In the genomic region with DNA sequence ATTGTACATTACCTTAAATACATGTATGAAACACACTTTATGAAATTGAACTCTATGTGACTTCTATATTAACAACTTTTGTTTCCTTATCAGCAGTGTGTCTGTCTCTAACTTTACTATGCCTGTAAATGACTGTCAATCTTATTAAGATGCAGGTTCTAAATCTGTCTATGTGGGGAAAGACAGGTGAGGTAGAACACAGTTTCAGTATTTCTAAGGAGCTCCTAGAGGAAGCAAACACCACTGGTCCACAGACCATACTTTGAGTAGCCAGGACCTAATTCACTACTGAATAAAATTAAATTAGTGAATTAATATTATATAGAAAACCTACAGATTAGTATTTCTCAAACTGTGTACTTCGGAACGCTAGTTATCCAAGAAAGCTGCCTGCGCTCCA, we compare ENCODE assay signal across 29 cellular contexts.
A peak's percentile ranks its signal among the peaks of the same experiment; 100 is the strongest.
DNase-seq lines count a peak whose midpoint lies in the region; ATAC-seq and TF ChIP-seq lines count a peak whose summit lies in the region.
"Had no signal": no experiment of that assay in that cellular context is flagged by ENCODE, and none has a peak within 500 bp of the region (broad histone marks: within the 10 kb centered on the region; RNA-seq: fewer than 3 reads in every experiment).

No MANE protein-coding gene starts in this region.

- H3K4me1 Mint-ChIP-seq in activated T-helper 2 cell treated with anti-CD3 and anti-CD28 coated beads, Interferon-gamma antibody, Interleukin-2, Interleukin-4, amounts not matched to agents 10 μg/mL and 5 μg/mL and 100 μg/mL, durations not matched to agents 14 hours and 24 hours and 36 hours (ENCODE audit: low read depth): no peaks in the 10 kb centered on the region
- H3K4me1 Mint-ChIP-seq: activated naive CD4-positive, alpha-beta T cell treated with anti-CD3 and anti-CD28 coated beads, Interleukin-2, amount 50 U/mL, for 24 hours; CD8-positive, alpha-beta memory T cell; memory B cell; T-cell had no signal

- intact Hi-C loops in activated T-helper 2 cell treated with anti-CD3 and anti-CD28 coated beads, Interferon-gamma antibody, Interleukin-2, Interleukin-4, amounts not matched to agents 10 μg/mL and 5 μg/mL and 100 μg/mL, durations not matched to agents 14 hours and 24 hours and 36 hours (cut with micrococcal nuclease): no loop called here

- DNase-seq in kidney glomerular epithelial cell (lab: John Stamatoyannopoulos, UW) (no peak), NCI-H2171 treated with DMSO at 0.1 percent for 48 hours (lab: John Stamatoyannopoulos, UW) (no peak)
- DNase-seq in activated T-helper 2 cell treated with anti-CD3 and anti-CD28 coated beads, Interferon-gamma antibody, Interleukin-2, Interleukin-4, amounts not matched to agents 10 μg/mL and 5 μg/mL and 100 μg/mL, durations not matched to agents 14 hours and 24 hours and 36 hours (ENCODE audit: low spot score): no peak
- DNase-seq: activated CD4-positive, alpha-beta T cell treated with anti-CD3 and anti-CD28 coated beads for 48 hours; amygdala; brain microvascular endothelial cell; CD8-positive, alpha-beta memory T cell; H7; hypothalamus; immature natural killer cell; left colon; MM.1S; NCI-H2029 treated with DMSO at 0.1 percent for 48 hours; NCI-H446; pancreas; small intestine; stimulated activated naive CD4-positive, alpha-beta T cell; T-cell; upper lobe of right lung had no signal

- H3K9ac ChIP-seq in rectal smooth muscle tissue (ENCODE audit: low read length): no peak overlapping the region
- H3K9ac ChIP-seq: KMS-11 had no signal

- ATAC-seq in GM18868 (IDR thresholded peaks at IDR 0.05; ENCODE audit: unreplicated experiment) (peak; percentile 64), GM21825 (IDR thresholded peaks at IDR 0.05; ENCODE audit: unreplicated experiment) (peak; percentile 44), HG03378 (IDR thresholded peaks at IDR 0.05; ENCODE audit: unreplicated experiment) (peak; percentile 52), SK-N-SH treated with all-trans-retinoic acid at 6 μM for 48 hours (no peak)
- ATAC-seq: left colon, pancreas, T-cell had no signal

- no peak overlapping the region for H3K4me3 Mint-ChIP-seq in activated T-helper 2 cell treated with anti-CD3 and anti-CD28 coated beads, Interferon-gamma antibody, Interleukin-2, Interleukin-4, amounts not matched to agents 10 μg/mL and 5 μg/mL and 100 μg/mL, durations not matched to agents 14 hours and 24 hours and 36 hours (ENCODE audit: low read depth)
- H3K4me3 Mint-ChIP-seq: activated naive CD4-positive, alpha-beta T cell treated with anti-CD3 and anti-CD28 coated beads, Interleukin-2, amount 50 U/mL, for 24 hours; CD8-positive, alpha-beta memory T cell; immature natural killer cell; memory B cell; neural crest cell; T-cell had no signal

- peak overlapping the region; percentile 23 for H3K27ac ChIP-seq in rectal smooth muscle tissue (ENCODE audit: low read depth, low read length)
- H3K27ac ChIP-seq: brain microvascular endothelial cell, KMS-11, pancreas, SJSA1, upper lobe of right lung had no signal

- H3K27me3 Mint-ChIP-seq in activated T-helper 2 cell treated with anti-CD3 and anti-CD28 coated beads, Interferon-gamma antibody, Interleukin-2, Interleukin-4, amounts not matched to agents 10 μg/mL and 5 μg/mL and 100 μg/mL, durations not matched to agents 14 hours and 24 hours and 36 hours (ENCODE audit: low read depth): peaks cover under 1% of the 10 kb centered on the region

- no peaks in the 10 kb centered on the region for H3K36me3 ChIP-seq in rectal smooth muscle tissue (ENCODE audit: control insufficient read depth, insufficient read depth, low read length)
- H3K36me3 ChIP-seq: brain microvascular endothelial cell, pancreas, SJSA1, upper lobe of right lung had no signal

- H3K4me1 ChIP-seq in rectal smooth muscle tissue (ENCODE audit: control insufficient read depth, insufficient read depth, low read length): peaks cover 36% of the 10 kb centered on the region
- H3K4me1 ChIP-seq: SJSA1 had no signal

- no peaks in the 10 kb centered on the region for H3K36me3 Mint-ChIP-seq in activated T-helper 2 cell treated with anti-CD3 and anti-CD28 coated beads, Interferon-gamma antibody, Interleukin-2, Interleukin-4, amounts not matched to agents 10 μg/mL and 5 μg/mL and 100 μg/mL, durations not matched to agents 14 hours and 24 hours and 36 hours (ENCODE audit: low read depth)
- H3K36me3 Mint-ChIP-seq: activated naive CD4-positive, alpha-beta T cell treated with anti-CD3 and anti-CD28 coated beads, Interleukin-2, amount 50 U/mL, for 24 hours; CD8-positive, alpha-beta memory T cell; memory B cell; T-cell had no signal

- H3K9me3 Mint-ChIP-seq in activated T-helper 2 cell treated with anti-CD3 and anti-CD28 coated beads, Interferon-gamma antibody, Interleukin-2, Interleukin-4, amounts not matched to agents 10 μg/mL and 5 μg/mL and 100 μg/mL, durations not matched to agents 14 hours and 24 hours and 36 hours: no peaks in the 10 kb centered on the region
- H3K9me3 Mint-ChIP-seq: activated naive CD4-positive, alpha-beta T cell treated with anti-CD3 and anti-CD28 coated beads, Interleukin-2, amount 50 U/mL, for 24 hours; CD8-positive, alpha-beta memory T cell; immature natural killer cell; memory B cell; neural crest cell; T-cell had no signal

- no peaks in the 10 kb centered on the region for H3K27me3 ChIP-seq in rectal smooth muscle tissue (ENCODE audit: control insufficient read depth, insufficient read depth, low read length)
- H3K27me3 ChIP-seq: brain microvascular endothelial cell, pancreas, SJSA1, upper lobe of right lung had no signal

- H3K27ac Mint-ChIP-seq in activated T-helper 2 cell treated with anti-CD3 and anti-CD28 coated beads, Interferon-gamma antibody, Interleukin-2, Interleukin-4, amounts not matched to agents 10 μg/mL and 5 μg/mL and 100 μg/mL, durations not matched to agents 14 hours and 24 hours and 36 hours: no peak overlapping the region
- H3K27ac Mint-ChIP-seq: activated naive CD4-positive, alpha-beta T cell treated with anti-CD3 and anti-CD28 coated beads, Interleukin-2, amount 50 U/mL, for 24 hours; CD8-positive, alpha-beta memory T cell; immature natural killer cell; T-cell had no signal

- H3K4me3 ChIP-seq in rectal smooth muscle tissue (ENCODE audit: low read length): no peak overlapping the region
- H3K4me3 ChIP-seq: pancreas, SJSA1, upper lobe of right lung had no signal

TF ChIP-seq in SK-N-SH treated with all-trans-retinoic acid at 6 μM for 48 hours, 23 proteins besides CTCF, POLR2A, EP300 and RAD21:
- TF ChIP-seq ZC3H10 (CRISPR knock-in tag; IDR thresholded peaks at IDR 0.05) (no peak), OSR1 (CRISPR knock-in tag; IDR thresholded peaks at IDR 0.05) (no peak), ZFP30 (CRISPR knock-in tag; IDR thresholded peaks at IDR 0.05) (no peak)
- TF ChIP-seq, protein P1, sequence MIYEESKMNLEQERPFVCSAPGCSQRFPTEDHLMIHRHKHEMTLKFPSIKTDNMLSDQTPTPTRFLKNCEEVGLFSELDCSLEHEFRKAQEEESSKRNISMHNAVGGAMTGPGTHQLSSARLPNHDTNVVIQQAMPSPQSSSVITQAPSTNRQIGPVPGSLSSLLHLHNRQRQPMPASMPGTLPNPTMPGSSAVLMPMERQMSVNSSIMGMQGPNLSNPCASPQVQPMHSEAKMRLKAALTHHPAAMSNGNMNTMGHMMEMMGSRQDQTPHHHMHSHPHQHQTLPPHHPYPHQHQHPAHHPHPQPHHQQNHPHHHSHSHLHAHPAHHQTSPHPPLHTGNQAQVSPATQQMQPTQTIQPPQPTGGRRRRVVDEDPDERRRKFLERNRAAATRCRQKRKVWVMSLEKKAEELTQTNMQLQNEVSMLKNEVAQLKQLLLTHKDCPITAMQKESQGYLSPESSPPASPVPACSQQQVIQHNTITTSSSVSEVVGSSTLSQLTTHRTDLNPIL (CRISPR knock-in tag; IDR thresholded peaks at IDR 0.05; ENCODE audit: low read depth): no peak
